13 cellular contexts compared by ENCODE assay signal in the genomic region with DNA sequence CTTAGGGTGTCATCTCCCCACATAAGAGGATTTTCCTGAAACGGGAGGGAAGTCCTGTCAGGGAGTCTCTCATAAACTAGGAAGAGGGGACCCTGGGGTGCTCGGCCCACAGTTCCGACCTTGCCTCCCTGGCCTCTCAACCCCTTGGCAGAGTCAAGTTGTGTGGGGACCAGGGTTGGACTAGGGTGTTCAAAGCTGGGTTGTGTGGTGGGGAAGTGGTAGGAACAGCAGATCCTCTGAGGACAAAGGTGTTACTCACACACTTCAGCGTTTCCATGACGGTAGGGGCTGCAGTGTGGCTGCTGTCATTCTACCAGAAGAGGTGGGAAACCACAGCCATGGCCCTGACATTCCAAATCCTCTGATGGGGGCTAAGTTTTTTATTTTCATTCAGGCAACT. TPM values are rescaled to one million over a fixed set of nuclear protein-coding genes. Genes with fewer than 3 reads are reported as not detected.
"Had no signal": no experiment of that assay in that cellular context is flagged by ENCODE, and none has a peak within 500 bp of the region (broad histone marks: within the 10 kb centered on the region; RNA-seq: fewer than 3 reads in every experiment).

No MANE protein-coding gene starts in this region.

RNA-seq across cellular contexts. Expression of a gene that starts 2.7 kb away (rescaled TPM):
- total RNA-seq: stomach, subcutaneous adipose tissue, suprapubic skin, temporal lobe, thoracic aorta, thyroid gland, tibial nerve, transverse colon, ureter, urinary bladder, uterus, vagina had no signal
- polyA plus RNA-seq: stomach, urinary bladder had no signal

RNA-seq across cellular contexts. Expression of a gene that starts 15.1 kb away (rescaled TPM):
- total RNA-seq: stomach, subcutaneous adipose tissue, suprapubic skin, temporal lobe, testis, thoracic aorta, thyroid gland, tibial nerve, transverse colon, ureter, urinary bladder, vagina had no signal
- polyA plus RNA-seq: stomach had no signal

RNA-seq across cellular contexts. Expression of a gene that starts 18.9 kb away (rescaled TPM):
- total RNA-seq: stomach, subcutaneous adipose tissue, suprapubic skin, temporal lobe, testis, thoracic aorta, thyroid gland, transverse colon, ureter, urinary bladder, vagina had no signal
- polyA plus RNA-seq: stomach, urinary bladder had no signal

RNA-seq across cellular contexts. Expression of a gene that starts 31.7 kb away (rescaled TPM):
- total RNA-seq: temporal lobe, thyroid gland, tibial nerve, urinary bladder, uterus, vagina had no signal

RNA-seq across cellular contexts. Expression of a gene that starts 38.9 kb away (rescaled TPM):
- total RNA-seq: testis, transverse colon, urinary bladder had no signal
